ENCODE assay signal across 8 cellular contexts in genomic region chr19:48713864-48714755, GRCh38. TPM values are rescaled to one million over a fixed set of nuclear protein-coding genes. Genes with fewer than 3 reads are reported as not detected.
DNase-seq lines count a peak whose midpoint lies in the region; ATAC-seq and FAIRE-seq lines count a peak whose summit lies in the region.

No MANE protein-coding gene starts in this region.

- FAIRE-seq in endometrium (lab: Jason Lieb, UNC): peak; percentile 98

- peak; percentile 83 for ATAC-seq in GM21360 (IDR thresholded peaks at IDR 0.05; ENCODE audit: unreplicated experiment)

- DNase-seq in COLO829 (ENCODE audit: low spot score): peak; percentile 100
- peak; percentile 100 for DNase-seq in HT-29 (ENCODE audit: low spot score)
- DNase-seq in NOMO-1 treated with DMSO at 0.1 percent for 48 hours (lab: John Stamatoyannopoulos, UW; ENCODE audit: unreplicated experiment): peak; percentile 100
- peak; percentile 88 for DNase-seq in activated CD8-positive, alpha-beta memory T cell treated with anti-CD3 and anti-CD28 coated beads, Interleukin-2, amount 50 U/mL, for 1 hour (ENCODE audit: extremely low read depth)
- DNase-seq in mesenteric fat pad (ENCODE audit: low spot score): peak; percentile 99
- peak; percentile 95 for DNase-seq in stimulated activated CD8-positive, alpha-beta memory T cell treated with anti-CD3 and anti-CD28 coated beads, Interleukin-15, amount 100 ng/mL, for 1 hour (ENCODE audit: low read depth)

RNA-seq across cellular contexts. Expression of gene MAMSTR, which starts 5.4 kb away (rescaled TPM):
- 0.73 and 0.84 TPM in 2 replicates for total RNA-seq in HT-29 (2014; rRNA removed; shearing (Covaris generic))
- 0.58 TPM for total RNA-seq in mesenteric fat pad

RNA-seq across cellular contexts. Expression of gene FUT2, which starts 18.3 kb away (rescaled TPM):
- 14.3 and 21.0 TPM in 2 replicates for total RNA-seq in HT-29 (2014; rRNA removed; shearing (Covaris generic))
- total RNA-seq in mesenteric fat pad: 0.19 TPM

RNA-seq across cellular contexts. Expression of gene RASIP1, which starts 26.3 kb away (rescaled TPM):
- 0.34 and 0.61 TPM in 2 replicates for total RNA-seq in HT-29 (2014; rRNA removed; shearing (Covaris generic))
- total RNA-seq in mesenteric fat pad: 34.5 TPM

RNA-seq across cellular contexts. Expression of gene IZUMO1, which starts 32.6 kb away (rescaled TPM):
- total RNA-seq in HT-29 (2014; rRNA removed; shearing (Covaris generic)): 0.05 and 0.58 TPM in 2 replicates
- 2.0 TPM for total RNA-seq in mesenteric fat pad

RNA-seq across cellular contexts. Expression of gene FUT1, which starts 38.3 kb away (rescaled TPM):
- 4.6 and 6.3 TPM in 2 replicates for total RNA-seq in HT-29 (2014; rRNA removed; shearing (Covaris generic))
- 5.7 TPM for total RNA-seq in mesenteric fat pad

Comparison
In these comparisons a context has a peak if more than half of its experiments do, and no peak if none do; other contexts are left out.
1. Peak in every context shown above with its lines: DNase-seq and ATAC-seq.
2. RNA of gene FUT2, which starts 18.3 kb away (total RNA-seq): 14.3 to 21.0 TPM in HT-29; 0.19 TPM in mesenteric fat pad (single experiment); every median in the first group is over 10 times any median in the second.
3. RNA of gene RASIP1, which starts 26.3 kb away (total RNA-seq): 34.5 TPM in mesenteric fat pad (single experiment); 0.34 to 0.61 TPM in HT-29; every median in the first group is over 10 times any median in the second.